In genomic region chr3:69085543-69086132, GRCh38 we compare ENCODE assay signal across 8 cellular contexts. TPM values are rescaled to one million over a fixed set of nuclear protein-coding genes. Genes with fewer than 3 reads are reported as not detected.
A peak's percentile ranks its signal among the peaks of the same experiment; 100 is the strongest.
DNase-seq lines count a peak whose midpoint lies in the region; ATAC-seq and TF ChIP-seq lines count a peak whose summit lies in the region.

No MANE protein-coding gene starts in this region.

- H3K36me3 Mint-ChIP-seq in activated T-helper 2 cell treated with anti-CD3 and anti-CD28 coated beads, Interferon-gamma antibody, Interleukin-2, Interleukin-4, amounts not matched to agents 10 μg/mL and 5 μg/mL and 100 μg/mL, durations not matched to agents 14 hours and 24 hours and 36 hours (ENCODE audit: low read depth) = peaks cover 43% of the 10 kb centered on the region

- TF ChIP-seq EP300 in ovary (IDR thresholded peaks at IDR 0.05) = no peak

- peak overlapping the region; percentile 96 for H3K4me3 Mint-ChIP-seq in activated T-helper 2 cell treated with anti-CD3 and anti-CD28 coated beads, Interferon-gamma antibody, Interleukin-2, Interleukin-4, amounts not matched to agents 10 μg/mL and 5 μg/mL and 100 μg/mL, durations not matched to agents 14 hours and 24 hours and 36 hours (ENCODE audit: low read depth)

- 0 to 2% (median 1%) methylated on average over 10 of the region's 10 CpGs for WGBS in ovary, 3 donors

- no peaks in the 10 kb centered on the region for H3K27me3 Mint-ChIP-seq in activated T-helper 2 cell treated with anti-CD3 and anti-CD28 coated beads, Interferon-gamma antibody, Interleukin-2, Interleukin-4, amounts not matched to agents 10 μg/mL and 5 μg/mL and 100 μg/mL, durations not matched to agents 14 hours and 24 hours and 36 hours (ENCODE audit: low read depth)

- H3K4me3 ChIP-seq in AG10803 (ENCODE audit: low read length) (peak overlapping the region; percentile 89), HAP-1 (peak overlapping the region; percentile 62), cardiac muscle cell (peak overlapping the region; percentile 97), ovary (peak overlapping the region; percentile 95)

- H3K27me3 ChIP-seq in HAP-1 (ENCODE audit: low read depth) (no peaks in the 10 kb centered on the region), cardiac muscle cell (no peaks in the 10 kb centered on the region), ovary (no peaks in the 10 kb centered on the region)

- TF ChIP-seq CTCF in AG10803 (conservative IDR thresholded peaks at IDR 0.05; ENCODE audit: low read length) (no peak), cardiac muscle cell (IDR thresholded peaks at IDR 0.05; ENCODE audit: low read depth, low read length) (no peak), ovary (IDR thresholded peaks at IDR 0.05) (no peak)

- DNase-seq in AG10803 (ENCODE audit: low read depth) = peak; percentile 22
- peak in 1 of 2 experiments; percentile 40 for DNase-seq in HAP-1 (ENCODE audit: low spot score in 2 of 2)
- DNase-seq in activated T-helper 2 cell treated with anti-CD3 and anti-CD28 coated beads, Interferon-gamma antibody, Interleukin-2, Interleukin-4, amounts not matched to agents 10 μg/mL and 5 μg/mL and 100 μg/mL, durations not matched to agents 14 hours and 24 hours and 36 hours (ENCODE audit: low spot score) = no peak
- DNase-seq in cardiac muscle cell (ENCODE audit: low read depth in 1 of 2, low spot score in 1 of 2) = peak in 1 of 2 donors; percentile 23
- peak in 3 of 5 donors; percentile 20 to 37 (median 26) for DNase-seq in ovary
- no peak for DNase-seq in NCI-H2029 (lab: John Stamatoyannopoulos, UW)
- no peak for DNase-seq in NCI-H187 (lab: John Stamatoyannopoulos, UW)

- H3K9me3 Mint-ChIP-seq in activated T-helper 2 cell treated with anti-CD3 and anti-CD28 coated beads, Interferon-gamma antibody, Interleukin-2, Interleukin-4, amounts not matched to agents 10 μg/mL and 5 μg/mL and 100 μg/mL, durations not matched to agents 14 hours and 24 hours and 36 hours = no peaks in the 10 kb centered on the region

- intact Hi-C loops in activated T-helper 2 cell treated with anti-CD3 and anti-CD28 coated beads, Interferon-gamma antibody, Interleukin-2, Interleukin-4, amounts not matched to agents 10 μg/mL and 5 μg/mL and 100 μg/mL, durations not matched to agents 14 hours and 24 hours and 36 hours (cut with micrococcal nuclease) = loop anchor here (2.0 to 10.0 kb wide), 2 partner anchors 73 to 1431 kb away; partner anchors contain the start of genes EOGT and SUCLG2
- intact Hi-C loops in ovary (cut with DNase I) = no loop called here

- in situ Hi-C loops in HAP-1 (cut with MboI; ENCODE audit: low sequenced_read_pairs) = no loop called here

- peaks cover 29% of the 10 kb centered on the region for H3K4me1 ChIP-seq in HAP-1
- peaks cover 56% of the 10 kb centered on the region for H3K4me1 ChIP-seq in cardiac muscle cell (ENCODE audit: low read depth)
- H3K4me1 ChIP-seq in ovary (ENCODE audit: insufficient read depth) = peaks cover 13% of the 10 kb centered on the region

- no peak for TF ChIP-seq POLR2A in ovary (IDR thresholded peaks at IDR 0.05)

- H3K27ac Mint-ChIP-seq in activated T-helper 2 cell treated with anti-CD3 and anti-CD28 coated beads, Interferon-gamma antibody, Interleukin-2, Interleukin-4, amounts not matched to agents 10 μg/mL and 5 μg/mL and 100 μg/mL, durations not matched to agents 14 hours and 24 hours and 36 hours = peak overlapping the region; percentile 98

- peaks cover 62% of the 10 kb centered on the region for H3K4me1 Mint-ChIP-seq in activated T-helper 2 cell treated with anti-CD3 and anti-CD28 coated beads, Interferon-gamma antibody, Interleukin-2, Interleukin-4, amounts not matched to agents 10 μg/mL and 5 μg/mL and 100 μg/mL, durations not matched to agents 14 hours and 24 hours and 36 hours (ENCODE audit: low read depth)

- no peak for ATAC-seq in HG02973 (IDR thresholded peaks at IDR 0.05; ENCODE audit: unreplicated experiment)

- H3K36me3 ChIP-seq in HAP-1 (replicated peaks) = no peaks in the 10 kb centered on the region; the same call in 1 of the 2 replicates
- no peaks in the 10 kb centered on the region for H3K36me3 ChIP-seq in cardiac muscle cell
- no peaks in the 10 kb centered on the region for H3K36me3 ChIP-seq in ovary

- peak overlapping the region; percentile 85 for H3K27ac ChIP-seq in cardiac muscle cell
- peak overlapping the region; percentile 29 to 69 for H3K27ac ChIP-seq in ovary

- H3K9me3 ChIP-seq in HAP-1 (no peaks in the 10 kb centered on the region), cardiac muscle cell (ENCODE audit: low read depth) (no peaks in the 10 kb centered on the region), ovary (no peaks in the 10 kb centered on the region)

RNA-seq across cellular contexts. Expression of gene ARL6IP5, which starts 0.9 kb away (rescaled TPM):
- total RNA-seq in activated T-helper 2 cell treated with anti-CD3 and anti-CD28 coated beads, Interferon-gamma antibody, Interleukin-2, Interleukin-4, amounts not matched to agents 10 μg/mL and 5 μg/mL and 100 μg/mL, durations not matched to agents 14 hours and 24 hours and 36 hours = 124 and 127 TPM in 2 replicates
- total RNA-seq in cardiac muscle cell = 83.2 and 174 TPM in 2 replicates
- polyA plus RNA-seq in cardiac muscle cell = 235 and 247 TPM in 2 replicates
- total RNA-seq in ovary = 100 to 1,000 TPM in 1 of 7 donors, 10 to 100 TPM in 6; 59.0 to 114 (median 77.4) TPM
- polyA plus RNA-seq in ovary = 100 to 1,000 TPM in 1 of 2 donors, 10 to 100 TPM in 1; 80.7 to 197 TPM

RNA-seq across cellular contexts. Expression of gene UBA3, which starts 5.5 kb away (rescaled TPM):
- total RNA-seq in activated T-helper 2 cell treated with anti-CD3 and anti-CD28 coated beads, Interferon-gamma antibody, Interleukin-2, Interleukin-4, amounts not matched to agents 10 μg/mL and 5 μg/mL and 100 μg/mL, durations not matched to agents 14 hours and 24 hours and 36 hours = 95.8 and 109 TPM in 2 replicates
- total RNA-seq in cardiac muscle cell = 73.7 and 97.0 TPM in 2 replicates
- polyA plus RNA-seq in cardiac muscle cell = 116 and 118 TPM in 2 replicates
- 10 to 100 TPM; 43.7 to 54.9 (median 49.5) TPM for total RNA-seq in ovary
- 10 to 100 TPM; 34.7 to 42.9 TPM for polyA plus RNA-seq in ovary

RNA-seq across cellular contexts. Expression of gene TMF1, which starts 33.5 kb away (rescaled TPM):
- total RNA-seq in activated T-helper 2 cell treated with anti-CD3 and anti-CD28 coated beads, Interferon-gamma antibody, Interleukin-2, Interleukin-4, amounts not matched to agents 10 μg/mL and 5 μg/mL and 100 μg/mL, durations not matched to agents 14 hours and 24 hours and 36 hours = 35.7 and 38.9 TPM in 2 replicates
- total RNA-seq in cardiac muscle cell (16.1 and 21.6 TPM in 2 replicates), ovary (10 to 100 TPM; 24.1 to 36.4 (median 28.7) TPM)
- polyA plus RNA-seq in cardiac muscle cell (18.4 and 24.1 TPM in 2 replicates), ovary (10 to 100 TPM; 10.7 to 14.2 TPM)

RNA-seq across cellular contexts. Expression of gene LMOD3, which starts 36.8 kb away (rescaled TPM):
- not detected in 2 replicates for total RNA-seq in activated T-helper 2 cell treated with anti-CD3 and anti-CD28 coated beads, Interferon-gamma antibody, Interleukin-2, Interleukin-4, amounts not matched to agents 10 μg/mL and 5 μg/mL and 100 μg/mL, durations not matched to agents 14 hours and 24 hours and 36 hours
- total RNA-seq in cardiac muscle cell (0.11 and 0.18 TPM in 2 replicates), ovary (under 1 TPM in 1 of 7 donors, not detected in 6; 0.10 TPM)
- polyA plus RNA-seq in cardiac muscle cell (0.22 and 0.61 TPM in 2 replicates), ovary (under 1 TPM; 0.13 to 0.36 TPM)

Comparison
In these comparisons a context has a peak if more than half of its experiments do, and no peak if none do; other contexts are left out.
1. DNase-seq: peak in AG10803 (single experiment) and ovary (3 of 5); none in activated T-helper 2 cell treated with anti-CD3 and anti-CD28 coated beads, Interferon-gamma antibody, Interleukin-2, Interleukin-4, amounts not matched to agents 10 μg/mL and 5 μg/mL and 100 μg/mL, durations not matched to agents 14 hours and 24 hours and 36 hours (single experiment), NCI-H2029 (single experiment) and NCI-H187 (0 of 2).
2. Peak in every context shown above with its lines, with median percentiles within 50 percentile points of each other: H3K4me3 ChIP-seq.